In genomic region chr19:16164222-16164890, GRCh38 we compare ENCODE assay signal across 2 cellular contexts.
TF ChIP-seq lines count a peak whose summit lies in the region.

No MANE protein-coding gene starts in this region.

TF ChIP-seq in HEK293, 187 proteins besides CTCF, POLR2A, EP300 and RAD21:
- TF ChIP-seq ZNF837 (tag by site-specific recombination; IDR thresholded peaks at IDR 0.05) (no peak), ZNF10 (tag by site-specific recombination; IDR thresholded peaks at IDR 0.05) (no peak), ZNF654 (tag by site-specific recombination; IDR thresholded peaks at IDR 0.05; ENCODE audit: low read depth) (no peak), ZNF2 (tag by site-specific recombination; IDR thresholded peaks at IDR 0.05) (no peak), ZNF248 (tag by site-specific recombination; IDR thresholded peaks at IDR 0.05) (no peak), ZNF623 (tag by site-specific recombination; IDR thresholded peaks at IDR 0.05) (peak; percentile 68)
- TF ChIP-seq, protein P1, sequence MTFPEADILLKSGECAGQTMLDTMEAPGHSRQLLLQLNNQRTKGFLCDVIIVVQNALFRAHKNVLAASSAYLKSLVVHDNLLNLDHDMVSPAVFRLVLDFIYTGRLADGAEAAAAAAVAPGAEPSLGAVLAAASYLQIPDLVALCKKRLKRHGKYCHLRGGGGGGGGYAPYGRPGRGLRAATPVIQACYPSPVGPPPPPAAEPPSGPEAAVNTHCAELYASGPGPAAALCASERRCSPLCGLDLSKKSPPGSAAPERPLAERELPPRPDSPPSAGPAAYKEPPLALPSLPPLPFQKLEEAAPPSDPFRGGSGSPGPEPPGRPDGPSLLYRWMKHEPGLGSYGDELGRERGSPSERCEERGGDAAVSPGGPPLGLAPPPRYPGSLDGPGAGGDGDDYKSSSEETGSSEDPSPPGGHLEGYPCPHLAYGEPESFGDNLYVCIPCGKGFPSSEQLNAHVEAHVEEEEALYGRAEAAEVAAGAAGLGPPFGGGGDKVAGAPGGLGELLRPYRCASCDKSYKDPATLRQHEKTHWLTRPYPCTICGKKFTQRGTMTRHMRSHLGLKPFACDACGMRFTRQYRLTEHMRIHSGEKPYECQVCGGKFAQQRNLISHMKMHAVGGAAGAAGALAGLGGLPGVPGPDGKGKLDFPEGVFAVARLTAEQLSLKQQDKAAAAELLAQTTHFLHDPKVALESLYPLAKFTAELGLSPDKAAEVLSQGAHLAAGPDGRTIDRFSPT (tag by site-specific recombination; IDR thresholded peaks at IDR 0.05): no peak

TF ChIP-seq in HepG2, 621 proteins besides CTCF, POLR2A, EP300 and RAD21:
- TF ChIP-seq CHD2 (IDR thresholded peaks at IDR 0.05; ENCODE audit: low read depth, low read length) (no peak), FOSL1 (CRISPR knock-in tag; IDR thresholded peaks at IDR 0.05; ENCODE audit: borderline replicate concordance) (no peak), CAMTA2 (CRISPR knock-in tag; IDR thresholded peaks at IDR 0.05; ENCODE audit: borderline replicate concordance) (no peak), TRIM22 (IDR thresholded peaks at IDR 0.05) (no peak), HNF4A (CRISPR knock-in tag; IDR thresholded peaks at IDR 0.05) (peak; percentile 64), HNF4G (IDR thresholded peaks at IDR 0.05; ENCODE audit: borderline replicate concordance, low read depth, low read length) (peak; percentile 61; the same call in 1 of the 2 replicates), HNF4G (CRISPR knock-in tag; IDR thresholded peaks at IDR 0.05; ENCODE audit: borderline replicate concordance, low read depth) (no peak), TBL1XR1 (IDR thresholded peaks at IDR 0.05; ENCODE audit: borderline replicate concordance, low read length, partially characterized antibody) (no peak), ZNF607 (CRISPR knock-in tag; IDR thresholded peaks at IDR 0.05; ENCODE audit: borderline replicate concordance) (no peak), MED8 (CRISPR knock-in tag; IDR thresholded peaks at IDR 0.05; ENCODE audit: insufficient replicate concordance) (peak; percentile 29), SNAI1 (CRISPR knock-in tag; IDR thresholded peaks at IDR 0.05; ENCODE audit: borderline replicate concordance) (no peak), ZZZ3 (CRISPR knock-in tag; IDR thresholded peaks at IDR 0.05; ENCODE audit: borderline replicate concordance) (no peak), KDM1A (CRISPR knock-in tag; IDR thresholded peaks at IDR 0.05) (peak; percentile 80; the same call in 1 of the 2 replicates), ZMYM3 (CRISPR knock-in tag; IDR thresholded peaks at IDR 0.05) (peak; percentile 88), NR2F2 (IDR thresholded peaks at IDR 0.05; ENCODE audit: borderline replicate concordance, low read depth) (no peak), ZNF629 (CRISPR knock-in tag; conservative IDR thresholded peaks at IDR 0.05) (peak; percentile 90)
- TF ChIP-seq, protein P2, sequence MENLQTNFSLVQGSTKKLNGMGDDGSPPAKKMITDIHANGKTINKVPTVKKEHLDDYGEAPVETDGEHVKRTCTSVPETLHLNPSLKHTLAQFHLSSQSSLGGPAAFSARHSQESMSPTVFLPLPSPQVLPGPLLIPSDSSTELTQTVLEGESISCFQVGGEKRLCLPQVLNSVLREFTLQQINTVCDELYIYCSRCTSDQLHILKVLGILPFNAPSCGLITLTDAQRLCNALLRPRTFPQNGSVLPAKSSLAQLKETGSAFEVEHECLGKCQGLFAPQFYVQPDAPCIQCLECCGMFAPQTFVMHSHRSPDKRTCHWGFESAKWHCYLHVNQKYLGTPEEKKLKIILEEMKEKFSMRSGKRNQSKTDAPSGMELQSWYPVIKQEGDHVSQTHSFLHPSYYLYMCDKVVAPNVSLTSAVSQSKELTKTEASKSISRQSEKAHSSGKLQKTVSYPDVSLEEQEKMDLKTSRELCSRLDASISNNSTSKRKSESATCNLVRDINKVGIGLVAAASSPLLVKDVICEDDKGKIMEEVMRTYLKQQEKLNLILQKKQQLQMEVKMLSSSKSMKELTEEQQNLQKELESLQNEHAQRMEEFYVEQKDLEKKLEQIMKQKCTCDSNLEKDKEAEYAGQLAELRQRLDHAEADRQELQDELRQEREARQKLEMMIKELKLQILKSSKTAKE (CRISPR knock-in tag; IDR thresholded peaks at IDR 0.05; ENCODE audit: borderline replicate concordance): no peak
